14 cellular contexts compared by ENCODE assay signal in genomic region chr7:132004528-132004927, GRCh38.
A peak's percentile ranks its signal among the peaks of the same experiment; 100 is the strongest.
DNase-seq lines count a peak whose midpoint lies in the region; ATAC-seq and TF ChIP-seq lines count a peak whose summit lies in the region.
"Had no signal": no experiment of that assay in that cellular context is flagged by ENCODE, and none has a peak within 500 bp of the region (broad histone marks: within the 10 kb centered on the region; RNA-seq: fewer than 3 reads in every experiment).

No MANE protein-coding gene starts in this region.

- no peak overlapping the region for H3K27ac ChIP-seq in naive thymus-derived CD4-positive, alpha-beta T cell (ENCODE audit: low read depth, low read length)
- H3K27ac ChIP-seq: SJSA1 had no signal

- H3K27ac Mint-ChIP-seq in naive thymus-derived CD4-positive, alpha-beta T cell, result no peak overlapping the region
- H3K27ac Mint-ChIP-seq: B cell, mesothelial cell of epicardium had no signal

- no peaks in the 10 kb centered on the region for H3K36me3 ChIP-seq in naive thymus-derived CD4-positive, alpha-beta T cell (ENCODE audit: control insufficient read depth in 2 of 3, insufficient read depth in 3 of 3, low read length in 3 of 3)
- H3K36me3 ChIP-seq: SJSA1 had no signal

- no peaks in the 10 kb centered on the region for H3K4me1 ChIP-seq in naive thymus-derived CD4-positive, alpha-beta T cell (ENCODE audit: control insufficient read depth in 2 of 2, insufficient read depth in 2 of 2, low read length in 2 of 2)
- H3K4me1 ChIP-seq: SJSA1 had no signal

- peaks cover 0 to 24% (median 7%) of the 10 kb centered on the region in 11 donors for H3K9me3 Mint-ChIP-seq in naive thymus-derived CD4-positive, alpha-beta T cell

- DNase-seq in Right ventricle myocardium inferior (ENCODE audit: missing footprints) (no peak), cardiac septum (ENCODE audit: low spot score) (no peak), left cardiac atrium (peak; percentile 32), NCI-H226 (no peak)
- no peak for DNase-seq in activated CD4-positive, alpha-beta T cell treated with anti-CD3 and anti-CD28 coated beads for 48 hours
- no peak for DNase-seq in naive thymus-derived CD4-positive, alpha-beta T cell
- DNase-seq: NCI-H1436; stimulated activated naive CD4-positive, alpha-beta T cell had no signal

- no peak overlapping the region for H3K4me3 ChIP-seq in naive thymus-derived CD4-positive, alpha-beta T cell (ENCODE audit: low read length)
- H3K4me3 ChIP-seq: GM12878, SJSA1 had no signal

- H3K27me3 Mint-ChIP-seq in naive thymus-derived CD4-positive, alpha-beta T cell, result peaks cover 0 to 8% (median 0%) of the 10 kb centered on the region in 5 donors
- H3K27me3 Mint-ChIP-seq: B cell had no signal

- H3K9me3 ChIP-seq in naive thymus-derived CD4-positive, alpha-beta T cell (ENCODE audit: control insufficient read depth in 2 of 3, low read length in 3 of 3), result no peaks in the 10 kb centered on the region
- H3K9me3 ChIP-seq: SJSA1 had no signal

- ATAC-seq in Right ventricle myocardium inferior (peak; percentile 74), SK-N-SH treated with all-trans-retinoic acid at 6 μM for 48 hours (peak; percentile 98), left cardiac atrium (peak; percentile 83 to 93), GM21717 (IDR thresholded peaks at IDR 0.05; ENCODE audit: unreplicated experiment) (no peak)
- no peak for ATAC-seq in naive thymus-derived CD4-positive, alpha-beta T cell
- ATAC-seq: GM12878 had no signal

- POLR2A ChIA-PET in naive thymus-derived CD4-positive, alpha-beta T cell (lab: Charles Lee), result no interaction called here

- peaks cover 0 to 6% (median 0%) of the 10 kb centered on the region in 5 donors for H3K36me3 Mint-ChIP-seq in naive thymus-derived CD4-positive, alpha-beta T cell

- peaks cover 0 to 2% (median 0%) of the 10 kb centered on the region in 7 donors for H3K4me1 Mint-ChIP-seq in naive thymus-derived CD4-positive, alpha-beta T cell
- H3K4me1 Mint-ChIP-seq: B cell had no signal

- H3K27me3 ChIP-seq in naive thymus-derived CD4-positive, alpha-beta T cell (ENCODE audit: control insufficient read depth in 2 of 2, insufficient read depth in 2 of 2, low read length in 2 of 2), result no peaks in the 10 kb centered on the region

- H3K4me3 Mint-ChIP-seq in naive thymus-derived CD4-positive, alpha-beta T cell, result no peak overlapping the region
- H3K4me3 Mint-ChIP-seq: B cell, mesothelial cell of epicardium had no signal

- intact Hi-C loops in Right ventricle myocardium inferior (cut with DNase I) (loop anchor here (2.0 to 5.0 kb wide), 2 partner anchors 244 to 578 kb away; no protein-coding TSS in a partner anchor), cardiac septum (cut with DNase I) (loop anchor here (1.0 to 10.0 kb wide), 3 partner anchors 140 to 578 kb away; no protein-coding TSS in a partner anchor), left cardiac atrium (cut with DNase I) (loop anchor here in 1 of 2 donors (2.0 to 5.0 kb wide), 2 partner anchors 248 to 578 kb away; no protein-coding TSS in a partner anchor)
- intact Hi-C loops in naive thymus-derived CD4-positive, alpha-beta T cell (cut with micrococcal nuclease), result no loop called here

- CTCF ChIA-PET in naive thymus-derived CD4-positive, alpha-beta T cell (lab: Charles Lee), result no interaction called here

TF ChIP-seq in SK-N-SH treated with all-trans-retinoic acid at 6 μM for 48 hours, 23 proteins besides CTCF, POLR2A, EP300 and RAD21:
- TF ChIP-seq GLIS3 (CRISPR knock-in tag; IDR thresholded peaks at IDR 0.05) (no peak), BACH2 (CRISPR knock-in tag; IDR thresholded peaks at IDR 0.05; ENCODE audit: borderline replicate concordance) (no peak), TOX (CRISPR knock-in tag; IDR thresholded peaks at IDR 0.05; ENCODE audit: borderline replicate concordance) (0 out of 2 replicates have a peak, but pooled peaks have one; percentile 51)

Comparison
In these comparisons a context has a peak if more than half of its experiments do, and no peak if none do; other contexts are left out.
1. ATAC-seq: peak in Right ventricle myocardium inferior (single experiment), SK-N-SH treated with all-trans-retinoic acid at 6 μM for 48 hours (single experiment) and left cardiac atrium (2 of 2); none in GM21717 (single experiment) and naive thymus-derived CD4-positive, alpha-beta T cell (single experiment).
2. intact Hi-C loops: an anchor here in Right ventricle myocardium inferior (2.0 to 5.0 kb wide) and cardiac septum (1.0 to 10.0 kb wide); none called in naive thymus-derived CD4-positive, alpha-beta T cell.